Comparison of ENCODE assay signal across 16 cellular contexts in genomic region chr17:77483128-77483598, GRCh38.
"Had no signal": no experiment of that assay in that cellular context is flagged by ENCODE, and none has a peak within 500 bp of the region (broad histone marks: within the 10 kb centered on the region; RNA-seq: fewer than 3 reads in every experiment).

No MANE protein-coding gene starts in this region.

- H3K4me3 ChIP-seq: lung, pancreas, transverse colon had no signal

- H3K4me1 ChIP-seq: pancreas had no signal

- ATAC-seq: activated T-helper 17 cell treated with anti-CD3 and anti-CD28 coated beads, Interleukin-2, amount 50 U/mL, for 72 hours; pancreas; stimulated activated memory B cell treated with anti-CD40 and anti-IgM and Interleukin-4, amounts not matched to agents 10 μg/mL and 1 μg/mL and 100 μg/mL, for 72 hours had no signal

- DNase-seq: activated CD4-positive, alpha-beta T cell treated with anti-CD3 and anti-CD28 coated beads for 48 hours; amygdala; cortex of kidney; effector CD8-positive, alpha-beta T cell; foreskin fibroblast; midbrain; SHP77 treated with DMSO at 0.1 percent for 48 hours; stimulated activated CD4-positive, alpha-beta T cell treated with anti-CD3 and anti-CD28 coated beads, Interleukin-2, amount 100 ng/mL, for 48 hours; T-helper 2 cell; transverse colon had no signal

- H3K9me3 Mint-ChIP-seq: activated naive CD4-positive, alpha-beta T cell treated with anti-CD3 and anti-CD28 coated beads, Interleukin-2, amount 50 U/mL, for 24 hours; activated T-helper 17 cell treated with anti-CD3 and anti-CD28 coated beads, Interleukin-2, amount 50 U/mL, for 72 hours; brain; stimulated activated memory B cell treated with anti-CD40 and anti-IgM and Interleukin-4, amounts not matched to agents 10 μg/mL and 1 μg/mL and 100 μg/mL, for 72 hours had no signal

- H3K27me3 ChIP-seq: pancreas, transverse colon had no signal

- H3K9me3 ChIP-seq: pancreas, transverse colon had no signal

- H3K27ac Mint-ChIP-seq: activated naive CD4-positive, alpha-beta T cell treated with anti-CD3 and anti-CD28 coated beads, Interleukin-2, amount 50 U/mL, for 24 hours; activated T-helper 17 cell treated with anti-CD3 and anti-CD28 coated beads, Interleukin-2, amount 50 U/mL, for 72 hours; brain; stimulated activated memory B cell treated with anti-CD40 and anti-IgM and Interleukin-4, amounts not matched to agents 10 μg/mL and 1 μg/mL and 100 μg/mL, for 72 hours had no signal

- H3K27me3 Mint-ChIP-seq: activated naive CD4-positive, alpha-beta T cell treated with anti-CD3 and anti-CD28 coated beads, Interleukin-2, amount 50 U/mL, for 24 hours; activated T-helper 17 cell treated with anti-CD3 and anti-CD28 coated beads, Interleukin-2, amount 50 U/mL, for 72 hours; brain; stimulated activated memory B cell treated with anti-CD40 and anti-IgM and Interleukin-4, amounts not matched to agents 10 μg/mL and 1 μg/mL and 100 μg/mL, for 72 hours had no signal

- H3K27ac ChIP-seq: pancreas had no signal

- H3K4me3 Mint-ChIP-seq: activated naive CD4-positive, alpha-beta T cell treated with anti-CD3 and anti-CD28 coated beads, Interleukin-2, amount 50 U/mL, for 24 hours; activated T-helper 17 cell treated with anti-CD3 and anti-CD28 coated beads, Interleukin-2, amount 50 U/mL, for 72 hours; brain; stimulated activated memory B cell treated with anti-CD40 and anti-IgM and Interleukin-4, amounts not matched to agents 10 μg/mL and 1 μg/mL and 100 μg/mL, for 72 hours had no signal
